Comparison of ENCODE assay signal across 8 cellular contexts in the genomic region with DNA sequence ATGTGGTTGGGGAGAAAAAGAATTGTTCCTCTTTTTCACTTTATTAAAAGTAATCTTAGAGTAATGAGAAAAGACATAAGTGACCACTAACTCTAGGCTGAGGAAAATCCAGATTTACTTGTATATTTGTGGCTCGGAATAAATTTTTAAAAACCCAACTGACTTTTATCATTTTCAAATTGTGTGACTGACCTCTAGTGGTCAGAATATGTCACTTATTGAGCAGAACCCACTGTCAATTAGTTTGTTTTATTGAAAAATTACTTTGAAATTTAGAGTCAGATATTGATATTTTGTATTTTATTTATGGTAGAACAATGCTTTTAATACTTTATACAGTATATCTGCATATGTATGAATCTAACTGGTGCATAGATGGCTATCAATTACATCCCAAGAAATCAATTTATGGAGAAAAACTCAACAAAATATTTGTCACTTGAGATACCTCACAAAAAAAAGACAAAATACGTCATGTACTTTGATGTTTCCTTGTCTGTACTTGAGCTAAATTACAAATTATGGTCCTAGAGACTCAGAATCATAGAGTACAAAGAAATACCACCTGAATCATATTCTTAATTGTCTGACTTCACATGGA.
A peak's percentile ranks its signal among the peaks of the same experiment; 100 is the strongest.
DNase-seq lines count a peak whose midpoint lies in the region; ATAC-seq and TF ChIP-seq lines count a peak whose summit lies in the region.

No MANE protein-coding gene starts in this region.

- no peaks in the 10 kb centered on the region for H3K4me1 Mint-ChIP-seq in neural crest cell
- no peaks in the 10 kb centered on the region for H3K4me1 Mint-ChIP-seq in activated CD4-positive, alpha-beta T cell treated with anti-CD3 and anti-CD28 coated beads for 36 hours

- H3K27ac Mint-ChIP-seq in neural crest cell (ENCODE audit: unreplicated experiment) = no peak overlapping the region
- H3K27ac Mint-ChIP-seq in activated CD4-positive, alpha-beta T cell treated with anti-CD3 and anti-CD28 coated beads for 36 hours = no peak overlapping the region

- POLR2A ChIA-PET in activated CD4-positive, alpha-beta T cell treated with anti-CD3 and anti-CD28 coated beads for 36 hours (lab: Charles Lee) = no interaction called here

- CTCF ChIA-PET in activated CD4-positive, alpha-beta T cell treated with anti-CD3 and anti-CD28 coated beads for 36 hours (lab: Charles Lee) = interaction anchor here (1.0 kb wide), 1 partner anchor 300 kb away, joined by 5 read pairs; no protein-coding TSS in a partner anchor

- peak; percentile 56 for TF ChIP-seq CTCF in choroid plexus epithelial cell (conservative IDR thresholded peaks at IDR 0.05; ENCODE audit: low read depth, low read length)
- TF ChIP-seq CTCF in neural crest cell (conservative IDR thresholded peaks at IDR 0.05) = peak; percentile 90

- DNase-seq in DMS153 (lab: John Stamatoyannopoulos, UW) (peak; percentile 1), DMS153 treated with DMSO at 0.1 percent for 48 hours (lab: John Stamatoyannopoulos, UW; ENCODE audit: unreplicated experiment) (no peak), MV-4-11 (lab: John Stamatoyannopoulos, UW) (peak; percentile 8), choroid plexus epithelial cell (ENCODE audit: low read depth) (peak; percentile 54), neural crest cell (ENCODE audit: low read depth, low spot score) (no peak), DMS79 treated with DMSO at 0.1 percent for 48 hours (lab: John Stamatoyannopoulos, UW) (no peak)
- no peak for DNase-seq in activated CD4-positive, alpha-beta T cell treated with anti-CD3 and anti-CD28 coated beads for 36 hours

- H3K4me3 Mint-ChIP-seq in neural crest cell = no peak overlapping the region
- no peak overlapping the region for H3K4me3 Mint-ChIP-seq in activated CD4-positive, alpha-beta T cell treated with anti-CD3 and anti-CD28 coated beads for 36 hours

- no peak for ATAC-seq in activated CD4-positive, alpha-beta T cell treated with anti-CD3 and anti-CD28 coated beads for 36 hours
- no peak for ATAC-seq in HG02870 (IDR thresholded peaks at IDR 0.05; ENCODE audit: unreplicated experiment)

- intact Hi-C loops in activated CD4-positive, alpha-beta T cell treated with anti-CD3 and anti-CD28 coated beads for 36 hours (cut with DNase I, micrococcal nuclease) = loop anchor here (1.0 to 2.0 kb wide), 4 partner anchors 299 to 771 kb away; no protein-coding TSS in a partner anchor

- H3K4me3 ChIP-seq in choroid plexus epithelial cell (ENCODE audit: low read depth, low read length) = no peak overlapping the region

- H3K9me3 Mint-ChIP-seq in neural crest cell = no peaks in the 10 kb centered on the region
- no peaks in the 10 kb centered on the region for H3K9me3 Mint-ChIP-seq in activated CD4-positive, alpha-beta T cell treated with anti-CD3 and anti-CD28 coated beads for 36 hours (ENCODE audit: low read depth)

- no peaks in the 10 kb centered on the region for H3K36me3 Mint-ChIP-seq in neural crest cell (ENCODE audit: low read depth)
- no peaks in the 10 kb centered on the region for H3K36me3 Mint-ChIP-seq in activated CD4-positive, alpha-beta T cell treated with anti-CD3 and anti-CD28 coated beads for 36 hours (ENCODE audit: low read depth)

- H3K27me3 Mint-ChIP-seq in neural crest cell (ENCODE audit: low read depth) = peaks cover 3% of the 10 kb centered on the region
- H3K27me3 Mint-ChIP-seq in activated CD4-positive, alpha-beta T cell treated with anti-CD3 and anti-CD28 coated beads for 36 hours = peaks cover 3% of the 10 kb centered on the region

Comparison
In these comparisons a context has a peak if more than half of its experiments do, and no peak if none do; other contexts are left out.
1. DNase-seq: peak in DMS153 (single experiment), MV-4-11 (single experiment) and choroid plexus epithelial cell (single experiment); none in DMS153 treated with DMSO at 0.1 percent for 48 hours (single experiment), neural crest cell (single experiment), activated CD4-positive, alpha-beta T cell treated with anti-CD3 and anti-CD28 coated beads for 36 hours (single experiment) and DMS79 treated with DMSO at 0.1 percent for 48 hours (single experiment).